ENCODE assay signal across 8 cellular contexts in the genomic region with DNA sequence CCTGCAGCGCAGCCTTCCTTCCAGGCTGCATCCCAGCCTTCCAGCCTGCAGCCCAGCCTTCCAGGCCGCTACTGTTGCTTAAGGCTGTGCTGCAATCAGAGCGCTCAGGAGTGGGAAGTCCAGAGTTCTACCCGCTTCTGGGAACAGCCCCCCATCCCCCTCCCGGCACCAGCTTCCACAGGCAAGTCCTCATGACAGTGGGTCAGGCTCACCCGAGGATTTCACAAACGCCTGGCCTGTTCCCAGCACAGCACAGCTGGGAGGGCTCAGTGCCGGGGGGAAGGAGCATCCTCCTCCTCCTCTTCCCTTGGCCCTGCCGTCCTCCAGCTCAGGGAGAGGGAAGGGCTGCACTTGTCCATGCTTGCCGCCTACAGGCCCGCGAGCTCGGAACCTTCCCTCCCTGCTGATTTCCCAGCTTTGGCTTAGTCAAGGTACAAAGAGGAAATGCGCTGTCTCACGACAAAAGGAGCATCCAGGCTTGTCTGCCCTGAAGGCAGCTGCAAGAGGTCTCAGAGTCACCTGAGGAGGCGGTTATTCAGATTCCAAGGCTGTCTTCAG. TPM values are rescaled to one million over a fixed set of nuclear protein-coding genes. Genes with fewer than 3 reads are reported as not detected.
DNase-seq lines count a peak whose midpoint lies in the region; FAIRE-seq and TF ChIP-seq lines count a peak whose summit lies in the region.

No MANE protein-coding gene starts in this region.

- H3K9me3 ChIP-seq in CD8-positive, alpha-beta memory T cell (ENCODE audit: low read length), result no peaks in the 10 kb centered on the region
- no peaks in the 10 kb centered on the region for H3K9me3 ChIP-seq in Peyer's patch
- H3K9me3 ChIP-seq in esophagus muscularis mucosa, result no peaks in the 10 kb centered on the region
- H3K9me3 ChIP-seq in muscle layer of colon (ENCODE audit: low read length), result no peaks in the 10 kb centered on the region
- no peaks in the 10 kb centered on the region for H3K9me3 ChIP-seq in vagina
- H3K9me3 ChIP-seq in small intestine (ENCODE audit: control insufficient read depth, low read depth), result no peaks in the 10 kb centered on the region

- peaks cover 63 to 80% (median 69%) of the 10 kb centered on the region in 3 donors for H3K4me1 Mint-ChIP-seq in CD8-positive, alpha-beta memory T cell

- no peak overlapping the region for H3K27ac ChIP-seq in CD8-positive, alpha-beta memory T cell (ENCODE audit: low read depth, low read length)
- H3K27ac ChIP-seq in Peyer's patch, result peak overlapping the region; percentile 59 to 91 (median 76)
- peak overlapping the region; percentile 95 to 99 (median 98) for H3K27ac ChIP-seq in esophagus muscularis mucosa (replicated peaks in 1 of 4)
- peak overlapping the region; percentile 99 for H3K27ac ChIP-seq in muscle layer of colon (ENCODE audit: low read depth, low read length)
- H3K27ac ChIP-seq in vagina, result peak overlapping the region; percentile 94
- H3K27ac ChIP-seq in small intestine (ENCODE audit: low read depth in 1 of 2, low read length in 1 of 2), result peak overlapping the region in 1 of 2 donors; percentile 92

- WGBS in esophagus muscularis mucosa, result 22% methylated on average over 16 of the region's 16 CpGs
- WGBS in small intestine, 3 donors, result 27 to 45% (median 35%) methylated on average over 15 to 16 of the region's 16 CpGs

- FAIRE-seq in small intestine (lab: Jason Lieb, UNC), result no peak

- peak in 1 of 2 donors; percentile 13 for TF ChIP-seq POLR2A in Peyer's patch (IDR thresholded peaks at IDR 0.05)
- peak; percentile 60 for TF ChIP-seq POLR2A in esophagus muscularis mucosa (IDR thresholded peaks at IDR 0.05; ENCODE audit: low read depth)
- TF ChIP-seq POLR2A in vagina (IDR thresholded peaks at IDR 0.05), result peak in 1 of 2 donors; percentile 37

- CTCF ChIA-PET in CD8-positive, alpha-beta memory T cell (lab: Charles Lee), result interaction anchor here (0.7 kb wide), 1 partner anchor 35 kb away, joined by 3 read pairs; no protein-coding TSS in a partner anchor

- no peaks in the 10 kb centered on the region for H3K36me3 Mint-ChIP-seq in CD8-positive, alpha-beta memory T cell

- POLR2A ChIA-PET in CD8-positive, alpha-beta memory T cell (lab: Charles Lee), result no interaction called here

- no peaks in the 10 kb centered on the region for H3K27me3 ChIP-seq in CD8-positive, alpha-beta memory T cell (ENCODE audit: insufficient read depth, low read length, poor library complexity, severe bottlenecking)
- H3K27me3 ChIP-seq in Peyer's patch (no peaks in the 10 kb centered on the region), esophagus muscularis mucosa (no peaks in the 10 kb centered on the region), muscle layer of colon (ENCODE audit: control insufficient read depth in 1 of 2, insufficient read depth in 2 of 2, low read length in 2 of 2) (no peaks in the 10 kb centered on the region), vagina (no peaks in the 10 kb centered on the region), small intestine (ENCODE audit: control insufficient read depth in 2 of 2, insufficient read depth in 2 of 2, low read length in 2 of 2) (no peaks in the 10 kb centered on the region)

- peaks cover 0 to 1% of the 10 kb centered on the region in 2 donors for H3K27me3 Mint-ChIP-seq in CD8-positive, alpha-beta memory T cell

- DNase-seq in CD8-positive, alpha-beta memory T cell, result no peak
- peak; percentile 57 to 92 (median 76) for DNase-seq in Peyer's patch
- peak; percentile 99 for DNase-seq in esophagus muscularis mucosa (ENCODE audit: extremely low spot score)
- peak in 1 of 2 donors; percentile 100 for DNase-seq in vagina (ENCODE audit: extremely low spot score in 2 of 2)
- DNase-seq in small intestine, result no peak
- no peak for DNase-seq in NCI-H2171 treated with DMSO at 0.1 percent for 48 hours (lab: John Stamatoyannopoulos, UW)
- no peak for DNase-seq in iPS-NIHi7 (ENCODE audit: extremely low spot score)

- TF ChIP-seq CTCF in Peyer's patch (IDR thresholded peaks at IDR 0.05) (no peak), esophagus muscularis mucosa (IDR thresholded peaks at IDR 0.05) (peak in 1 of 3 experiments; percentile 6), vagina (IDR thresholded peaks at IDR 0.05) (peak in 2 of 3 experiments; percentile 6 to 31)

- H3K4me1 ChIP-seq in CD8-positive, alpha-beta memory T cell (ENCODE audit: insufficient read depth, low read length), result peaks cover 73% of the 10 kb centered on the region
- peaks cover 6 to 34% (median 24%) of the 10 kb centered on the region in 4 donors for H3K4me1 ChIP-seq in Peyer's patch
- peaks cover 47 to 81% (median 73%) of the 10 kb centered on the region in 4 donors for H3K4me1 ChIP-seq in esophagus muscularis mucosa
- peaks cover 46% of the 10 kb centered on the region for H3K4me1 ChIP-seq in muscle layer of colon (ENCODE audit: insufficient read depth, low read length)
- H3K4me1 ChIP-seq in vagina, result peaks cover 49% of the 10 kb centered on the region
- H3K4me1 ChIP-seq in small intestine (ENCODE audit: control insufficient read depth in 2 of 2, insufficient read depth in 1 of 2, low read depth in 1 of 2, low read length in 1 of 2), result peaks cover 0 to 13% of the 10 kb centered on the region in 2 donors

- peak overlapping the region; percentile 56 for H3K9ac ChIP-seq in muscle layer of colon (ENCODE audit: low read length)

- H3K27ac Mint-ChIP-seq in CD8-positive, alpha-beta memory T cell, result peak overlapping the region in 3 of 8 donors; percentile 17 to 91 (median 76)

- peak overlapping the region in 6 of 7 donors; percentile 11 to 76 (median 37) for H3K4me3 Mint-ChIP-seq in CD8-positive, alpha-beta memory T cell

- H3K4me3 ChIP-seq in CD8-positive, alpha-beta memory T cell (ENCODE audit: low read length), result no peak overlapping the region
- H3K4me3 ChIP-seq in Peyer's patch (no peak overlapping the region), esophagus muscularis mucosa (peak overlapping the region in 2 of 4 donors; percentile 3 to 60), muscle layer of colon (ENCODE audit: low read depth in 1 of 2, low read length in 2 of 2) (peak overlapping the region in 1 of 2 donors; percentile 55), vagina (peak overlapping the region in 1 of 2 donors; percentile 53), small intestine (ENCODE audit: low read depth in 1 of 2, low read length in 2 of 2) (no peak overlapping the region)

- H3K36me3 ChIP-seq in CD8-positive, alpha-beta memory T cell (ENCODE audit: insufficient read depth, low read length), result no peaks in the 10 kb centered on the region
- H3K36me3 ChIP-seq in Peyer's patch, result no peaks in the 10 kb centered on the region
- peaks cover 0 to 15% (median 4%) of the 10 kb centered on the region in 4 donors for H3K36me3 ChIP-seq in esophagus muscularis mucosa
- H3K36me3 ChIP-seq in muscle layer of colon (ENCODE audit: insufficient read depth, low read length), result no peaks in the 10 kb centered on the region
- no peaks in the 10 kb centered on the region for H3K36me3 ChIP-seq in vagina
- H3K36me3 ChIP-seq in small intestine (ENCODE audit: control insufficient read depth in 2 of 2, insufficient read depth in 2 of 2, low read length in 2 of 2), result no peaks in the 10 kb centered on the region

- intact Hi-C loops in esophagus muscularis mucosa (cut with DNase I), result no loop called here
- intact Hi-C loops in vagina (cut with DNase I), result loop anchor here (2.0 kb wide), 1 partner anchor 37 kb away; no protein-coding TSS in a partner anchor

- peak; percentile 97 for TF ChIP-seq EP300 in esophagus muscularis mucosa (IDR thresholded peaks at IDR 0.05)

- H3K9me3 Mint-ChIP-seq in CD8-positive, alpha-beta memory T cell, result no peaks in the 10 kb centered on the region

RNA-seq across cellular contexts. Expression of gene SOCS3, which starts 8.3 kb away (rescaled TPM):
- total RNA-seq in CD8-positive, alpha-beta memory T cell, result 10 to 100 TPM; 26.9 to 27.4 TPM
- 38.9 TPM for polyA plus RNA-seq in CD8-positive, alpha-beta memory T cell
- total RNA-seq in Peyer's patch (100 to 1,000 TPM in 1 of 4 donors, 10 to 100 TPM in 2, 1 to 10 TPM in 1; 3.2 to 125 (median 20.8) TPM), esophagus muscularis mucosa (1,000 to 10,000 TPM in 1 of 4 donors, 10 to 100 TPM in 3; 12.5 to 1,139 (median 39.3) TPM), vagina (173 TPM)
- 10 to 100 TPM in 1 of 3 donors, 1 to 10 TPM in 2; 3.4 to 67.3 (median 6.5) TPM for polyA plus RNA-seq in small intestine

RNA-seq across cellular contexts. Expression of gene PGS1, which starts 26.9 kb away (rescaled TPM):
- 10 to 100 TPM; 48.2 to 51.5 TPM for total RNA-seq in CD8-positive, alpha-beta memory T cell
- polyA plus RNA-seq in CD8-positive, alpha-beta memory T cell, result 31.5 TPM
- total RNA-seq in Peyer's patch (100 to 1,000 TPM in 3 of 4 donors, 10 to 100 TPM in 1; 32.4 to 149 (median 116) TPM), esophagus muscularis mucosa (10 to 100 TPM; 30.7 to 45.9 (median 35.6) TPM), vagina (35.6 TPM)
- polyA plus RNA-seq in small intestine, result 10 to 100 TPM; 14.9 to 24.9 (median 16.1) TPM

Comparison
In these comparisons a context has a peak if more than half of its experiments do, and no peak if none do; other contexts are left out.
1. DNase-seq: peak in Peyer's patch (3 of 3) and esophagus muscularis mucosa (single experiment); none in CD8-positive, alpha-beta memory T cell (0 of 5), small intestine (single experiment), NCI-H2171 treated with DMSO at 0.1 percent for 48 hours (single experiment) and iPS-NIHi7 (single experiment).
2. CTCF ChIP-seq: peak in vagina (2 of 3); none in Peyer's patch (0 of 6).